In genomic region chr10:124626759-124627380, GRCh38 we compare ENCODE assay signal across 8 cellular contexts.
DNase-seq lines count a peak whose midpoint lies in the region; ATAC-seq and TF ChIP-seq lines count a peak whose summit lies in the region.

No MANE protein-coding gene starts in this region.

- H3K27me3 ChIP-seq in left ventricle myocardium inferior (ENCODE audit: low read depth) (no peaks in the 10 kb centered on the region), neutrophil (no peaks in the 10 kb centered on the region)

- DNase-seq in left ventricle myocardium inferior, result no peak
- no peak for DNase-seq in cardiac septum (ENCODE audit: low spot score)
- peak; percentile 42 for DNase-seq in activated T-helper 1 cell treated with anti-CD3 and anti-CD28 coated beads, Interleukin-12 subunit alpha, Interleukin-12 subunit beta, Interleukin-2, Interleukin-4 antibody, amounts not matched to agents 30 ng/mL and 10 ng/mL and 1 ng/mL, durations not matched to agents 14 hours and 24 hours and 36 hours (ENCODE audit: low spot score)
- DNase-seq in GOT3 (lab: John Stamatoyannopoulos, UW), result no peak
- no peak for DNase-seq in cerebellar nuclear complex (lab: John Stamatoyannopoulos, UW)
- DNase-seq in endothelial cell (ENCODE audit: low spot score), result no peak

- peaks cover 9% of the 10 kb centered on the region for H3K36me3 Mint-ChIP-seq in activated T-helper 1 cell treated with anti-CD3 and anti-CD28 coated beads, Interleukin-12 subunit alpha, Interleukin-12 subunit beta, Interleukin-2, Interleukin-4 antibody, amounts not matched to agents 30 ng/mL and 10 ng/mL and 1 ng/mL, durations not matched to agents 14 hours and 24 hours and 36 hours (ENCODE audit: low read depth)
- peaks cover 5% of the 10 kb centered on the region for H3K36me3 Mint-ChIP-seq in endothelial cell (ENCODE audit: low read depth, unreplicated experiment)

- no peaks in the 10 kb centered on the region for H3K9me3 Mint-ChIP-seq in activated T-helper 1 cell treated with anti-CD3 and anti-CD28 coated beads, Interleukin-12 subunit alpha, Interleukin-12 subunit beta, Interleukin-2, Interleukin-4 antibody, amounts not matched to agents 30 ng/mL and 10 ng/mL and 1 ng/mL, durations not matched to agents 14 hours and 24 hours and 36 hours
- H3K9me3 Mint-ChIP-seq in endothelial cell (ENCODE audit: unreplicated experiment), result no peaks in the 10 kb centered on the region

- H3K9me3 ChIP-seq in left ventricle myocardium inferior (replicated peaks) (no peaks in the 10 kb centered on the region), neutrophil (no peaks in the 10 kb centered on the region)

- peak overlapping the region; percentile 45 for H3K27ac Mint-ChIP-seq in activated T-helper 1 cell treated with anti-CD3 and anti-CD28 coated beads, Interleukin-12 subunit alpha, Interleukin-12 subunit beta, Interleukin-2, Interleukin-4 antibody, amounts not matched to agents 30 ng/mL and 10 ng/mL and 1 ng/mL, durations not matched to agents 14 hours and 24 hours and 36 hours
- no peak overlapping the region for H3K27ac Mint-ChIP-seq in endothelial cell (ENCODE audit: unreplicated experiment)

- H3K27ac ChIP-seq in left ventricle myocardium inferior (replicated peaks) (peak overlapping the region; percentile 66), neutrophil (peak overlapping the region; percentile 46)

- peak; percentile 51 for ATAC-seq in HG03469 (IDR thresholded peaks at IDR 0.05; ENCODE audit: unreplicated experiment)

- H3K4me3 Mint-ChIP-seq in activated T-helper 1 cell treated with anti-CD3 and anti-CD28 coated beads, Interleukin-12 subunit alpha, Interleukin-12 subunit beta, Interleukin-2, Interleukin-4 antibody, amounts not matched to agents 30 ng/mL and 10 ng/mL and 1 ng/mL, durations not matched to agents 14 hours and 24 hours and 36 hours, result peak overlapping the region; percentile 42
- H3K4me3 Mint-ChIP-seq in endothelial cell (ENCODE audit: unreplicated experiment), result no peak overlapping the region

- peaks cover 31% of the 10 kb centered on the region for H3K4me1 Mint-ChIP-seq in activated T-helper 1 cell treated with anti-CD3 and anti-CD28 coated beads, Interleukin-12 subunit alpha, Interleukin-12 subunit beta, Interleukin-2, Interleukin-4 antibody, amounts not matched to agents 30 ng/mL and 10 ng/mL and 1 ng/mL, durations not matched to agents 14 hours and 24 hours and 36 hours (ENCODE audit: low read depth)
- peaks cover 17% of the 10 kb centered on the region for H3K4me1 Mint-ChIP-seq in endothelial cell (ENCODE audit: unreplicated experiment)

- H3K27me3 Mint-ChIP-seq in activated T-helper 1 cell treated with anti-CD3 and anti-CD28 coated beads, Interleukin-12 subunit alpha, Interleukin-12 subunit beta, Interleukin-2, Interleukin-4 antibody, amounts not matched to agents 30 ng/mL and 10 ng/mL and 1 ng/mL, durations not matched to agents 14 hours and 24 hours and 36 hours (ENCODE audit: insufficient read depth), result peaks cover 13% of the 10 kb centered on the region
- H3K27me3 Mint-ChIP-seq in endothelial cell (ENCODE audit: unreplicated experiment), result peaks cover 13% of the 10 kb centered on the region

- no peak overlapping the region for H3K4me3 ChIP-seq in left ventricle myocardium inferior
- no peak overlapping the region for H3K4me3 ChIP-seq in neutrophil (ENCODE audit: low read depth in 1 of 2, low read length in 1 of 2)

- peaks cover 100% of the 10 kb centered on the region for H3K4me1 ChIP-seq in left ventricle myocardium inferior
- peaks cover 16% of the 10 kb centered on the region in 2 experiments for H3K4me1 ChIP-seq in neutrophil (ENCODE audit: control insufficient read depth in 1 of 2, insufficient read depth in 1 of 2, low read depth in 1 of 2, low read length in 1 of 2)

- TF ChIP-seq CTCF in left ventricle myocardium inferior (IDR thresholded peaks at IDR 0.05; ENCODE audit: borderline replicate concordance), result no peak
- no peak for TF ChIP-seq CTCF in neutrophil (IDR thresholded peaks at IDR 0.05)
- no peak for TF ChIP-seq CTCF in endothelial cell (IDR thresholded peaks at IDR 0.05; ENCODE audit: unreplicated experiment)

- intact Hi-C loops in left ventricle myocardium inferior (cut with micrococcal nuclease) (loop anchor here (5.0 kb wide), 1 partner anchor 115 kb away; the partner anchor contains the start of gene FAM53B), cardiac septum (cut with DNase I) (no loop called here)
- intact Hi-C loops in activated T-helper 1 cell treated with anti-CD3 and anti-CD28 coated beads, Interleukin-12 subunit alpha, Interleukin-12 subunit beta, Interleukin-2, Interleukin-4 antibody, amounts not matched to agents 30 ng/mL and 10 ng/mL and 1 ng/mL, durations not matched to agents 14 hours and 24 hours and 36 hours (cut with micrococcal nuclease), result loop anchor here (1.0 to 5.0 kb wide), 6 partner anchors 13 to 165 kb away; partner anchors contain the start of gene EEF1AKMT2

- H3K36me3 ChIP-seq in left ventricle myocardium inferior (peaks cover 7% of the 10 kb centered on the region), neutrophil (peaks cover 23% of the 10 kb centered on the region)
